Comparison of ENCODE assay signal across 8 cellular contexts in genomic region chr12:22459872-22460490, GRCh38.
DNase-seq lines count a peak whose midpoint lies in the region; ATAC-seq and TF ChIP-seq lines count a peak whose summit lies in the region.

No MANE protein-coding gene starts in this region.

- no peaks in the 10 kb centered on the region for H3K9me3 ChIP-seq in CD4-positive, CD25-positive, alpha-beta regulatory T cell (ENCODE audit: control insufficient read depth in 2 of 2, low read length in 2 of 2)
- H3K9me3 ChIP-seq in Peyer's patch (no peaks in the 10 kb centered on the region), endodermal cell (ENCODE audit: control insufficient read depth, low read length) (no peaks in the 10 kb centered on the region)

- H3K4me1 ChIP-seq in CD4-positive, CD25-positive, alpha-beta regulatory T cell (ENCODE audit: control insufficient read depth, insufficient read depth, low read length, poor library complexity, severe bottlenecking) = no peaks in the 10 kb centered on the region
- H3K4me1 ChIP-seq in Peyer's patch (no peaks in the 10 kb centered on the region), endodermal cell (ENCODE audit: control insufficient read depth, insufficient read depth, low read length) (no peaks in the 10 kb centered on the region)

- TF ChIP-seq CTCF in Peyer's patch (IDR thresholded peaks at IDR 0.05) (peak in 4 of 6 experiments; percentile 42 to 55 (median 49)), endodermal cell (conservative IDR thresholded peaks at IDR 0.05) (peak; percentile 95)

- no peak overlapping the region for H3K9ac ChIP-seq in endodermal cell (ENCODE audit: extremely low read depth, low read length, poor library complexity, severe bottlenecking)

- H3K36me3 Mint-ChIP-seq in CD4-positive, CD25-positive, alpha-beta regulatory T cell = peaks cover 13% of the 10 kb centered on the region
- peaks cover 6% of the 10 kb centered on the region for H3K36me3 Mint-ChIP-seq in endodermal cell (ENCODE audit: low read depth)

- no peak for TF ChIP-seq POLR2A in Peyer's patch (IDR thresholded peaks at IDR 0.05)

- H3K27ac ChIP-seq in CD4-positive, CD25-positive, alpha-beta regulatory T cell (ENCODE audit: insufficient read depth, low read length, poor library complexity, severe bottlenecking) = no peak overlapping the region
- H3K27ac ChIP-seq in Peyer's patch (no peak overlapping the region), endodermal cell (ENCODE audit: low read depth, low read length) (no peak overlapping the region)

- WGBS in endodermal cell (ENCODE audit: insufficient coverage in 1 of 2, insufficient read length in 1 of 2), 2 experiments = 25 to 43% methylated on average over 2 of the region's 3 CpGs

- no peaks in the 10 kb centered on the region for H3K27me3 ChIP-seq in CD4-positive, CD25-positive, alpha-beta regulatory T cell (ENCODE audit: control insufficient read depth, insufficient read depth, low read length)
- no peaks in the 10 kb centered on the region for H3K27me3 ChIP-seq in Peyer's patch
- no peaks in the 10 kb centered on the region for H3K27me3 ChIP-seq in endodermal cell (ENCODE audit: control insufficient read depth, insufficient read depth, low read length, poor library complexity, severe bottlenecking)

- ATAC-seq in CD4-positive, CD25-positive, alpha-beta regulatory T cell (ENCODE audit: low read depth in 2 of 2) = peak; percentile 59 to 70
- peak; percentile 75 for ATAC-seq in GM18861 (IDR thresholded peaks at IDR 0.05; ENCODE audit: unreplicated experiment)
- ATAC-seq in HG02840 (IDR thresholded peaks at IDR 0.05; ENCODE audit: low FRiP score, unreplicated experiment) = no peak

- H3K27me3 Mint-ChIP-seq in CD4-positive, CD25-positive, alpha-beta regulatory T cell = no peaks in the 10 kb centered on the region
- H3K27me3 Mint-ChIP-seq in endodermal cell (ENCODE audit: insufficient read depth) = no peaks in the 10 kb centered on the region

- intact Hi-C loops in posterior cingulate gyrus (cut with DNase I) = loop anchor here (5.0 kb wide), 1 partner anchor 167 kb away; the partner anchor contains the start of gene ETNK1

- no peak overlapping the region for H3K4me3 ChIP-seq in CD4-positive, CD25-positive, alpha-beta regulatory T cell (ENCODE audit: low read depth, low read length)
- H3K4me3 ChIP-seq in Peyer's patch (no peak overlapping the region), endodermal cell (ENCODE audit: low read length) (no peak overlapping the region)

- peak in 2 of 3 donors; percentile 51 to 57 for DNase-seq in CD4-positive, CD25-positive, alpha-beta regulatory T cell
- peak; percentile 30 for DNase-seq in HT1080 (ENCODE audit: low read depth)
- no peak for DNase-seq in Peyer's patch
- no peak for DNase-seq in endodermal cell
- peak; percentile 55 for DNase-seq in middle frontal gyrus (ENCODE audit: extremely low spot score, low spot score)
- no peak for DNase-seq in posterior cingulate gyrus

- H3K4me1 Mint-ChIP-seq in CD4-positive, CD25-positive, alpha-beta regulatory T cell = peaks cover 4 to 7% (median 6%) of the 10 kb centered on the region in 4 donors
- H3K4me1 Mint-ChIP-seq in endodermal cell = peaks cover 4% of the 10 kb centered on the region

- H3K9me3 Mint-ChIP-seq in CD4-positive, CD25-positive, alpha-beta regulatory T cell = no peaks in the 10 kb centered on the region
- H3K9me3 Mint-ChIP-seq in endodermal cell = peaks cover 3% of the 10 kb centered on the region

- H3K27ac Mint-ChIP-seq in CD4-positive, CD25-positive, alpha-beta regulatory T cell = no peak overlapping the region
- no peak overlapping the region for H3K27ac Mint-ChIP-seq in endodermal cell

- peaks cover 5% of the 10 kb centered on the region for H3K36me3 ChIP-seq in CD4-positive, CD25-positive, alpha-beta regulatory T cell (ENCODE audit: control insufficient read depth, insufficient read depth, low read length)
- H3K36me3 ChIP-seq in Peyer's patch = no peaks in the 10 kb centered on the region
- H3K36me3 ChIP-seq in endodermal cell (ENCODE audit: control insufficient read depth, insufficient read depth, low read length) = peaks cover 2% of the 10 kb centered on the region

- no peak overlapping the region for H3K4me3 Mint-ChIP-seq in CD4-positive, CD25-positive, alpha-beta regulatory T cell
- no peak overlapping the region for H3K4me3 Mint-ChIP-seq in endodermal cell

Comparison
In these comparisons a context has a peak if more than half of its experiments do, and no peak if none do; other contexts are left out.
1. DNase-seq: peak in CD4-positive, CD25-positive, alpha-beta regulatory T cell (2 of 3), HT1080 (single experiment) and middle frontal gyrus (single experiment); none in Peyer's patch (0 of 3), endodermal cell (single experiment) and posterior cingulate gyrus (0 of 10).